In the genomic region with DNA sequence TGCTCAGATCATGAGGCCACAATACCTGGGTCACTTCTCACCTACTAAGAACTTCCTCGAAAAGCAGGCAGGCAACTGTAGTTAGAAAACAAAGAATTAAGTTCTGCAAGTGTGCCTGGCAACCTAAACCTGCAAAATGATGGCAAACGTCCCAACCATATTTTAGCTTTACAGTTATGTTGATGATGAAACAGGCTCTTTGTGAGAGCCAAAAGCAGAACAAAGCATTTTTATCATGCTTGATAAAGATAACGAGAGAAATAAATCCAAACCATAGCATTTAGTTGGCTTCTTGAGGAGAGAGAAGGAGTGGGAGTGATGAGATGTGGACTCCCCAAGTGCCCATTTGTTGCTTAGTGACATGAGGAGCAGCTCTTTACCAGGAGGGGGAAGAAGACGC, we compare ENCODE assay signal across 1 cellular context.
TF ChIP-seq lines count a peak whose summit lies in the region.

No MANE protein-coding gene starts in this region.

TF ChIP-seq in GM23338, 12 proteins besides CTCF, POLR2A, EP300 and RAD21 (continued from another document):
- no peak for TF ChIP-seq ZNF462 (CRISPR knock-in tag; IDR thresholded peaks at IDR 0.05)
- no peak for TF ChIP-seq POLR2AphosphoS5 (IDR thresholded peaks at IDR 0.05; ENCODE audit: low read depth)
- no peak for TF ChIP-seq ZNF331 (CRISPR knock-in tag; IDR thresholded peaks at IDR 0.05; ENCODE audit: low read depth)
- TF ChIP-seq EZH2phosphoT487 (IDR thresholded peaks at IDR 0.05; ENCODE audit: unreplicated experiment): no peak
- no peak for TF ChIP-seq CREB1 (CRISPR knock-in tag; IDR thresholded peaks at IDR 0.05; ENCODE audit: low read depth)
- no peak for TF ChIP-seq REST (IDR thresholded peaks at IDR 0.05; ENCODE audit: unreplicated experiment)
- TF ChIP-seq JUNB (IDR thresholded peaks at IDR 0.05; ENCODE audit: unreplicated experiment): no peak
